In genomic region chr20:50374541-50375078, GRCh38 we compare ENCODE assay signal across 31 cellular contexts.
"Had no signal": no experiment of that assay in that cellular context is flagged by ENCODE, and none has a peak within 500 bp of the region (broad histone marks: within the 10 kb centered on the region; RNA-seq: fewer than 3 reads in every experiment).

No MANE protein-coding gene starts in this region.

- H3K36me3 ChIP-seq: SJCRH30, WERI-Rb-1 had no signal

- H3K4me3 Mint-ChIP-seq: activated CD4-positive, alpha-beta memory T cell treated with anti-CD3 and anti-CD28 coated beads, Interleukin-2, amount 10 ng/mL, durations not matched to agents 7 days and 5 days; activated CD8-positive, alpha-beta memory T cell treated with anti-CD3 and anti-CD28 coated beads, Interleukin-2, amount 10 ng/mL, durations not matched to agents 7 days and 5 days; activated naive CD4-positive, alpha-beta T cell treated with anti-CD3 and anti-CD28 coated beads, Interleukin-2, amount 10 ng/mL, durations not matched to agents 7 days and 5 days; activated naive CD8-positive, alpha-beta T cell; activated naive CD8-positive, alpha-beta T cell treated with anti-CD3 and anti-CD28 coated beads, Interleukin-2, amount 50 U/mL, for 24 hours; brain had no signal

- H3K27ac Mint-ChIP-seq: activated CD4-positive, alpha-beta memory T cell treated with anti-CD3 and anti-CD28 coated beads, Interleukin-2, amount 10 ng/mL, durations not matched to agents 7 days and 5 days; activated naive CD4-positive, alpha-beta T cell treated with anti-CD3 and anti-CD28 coated beads, Interleukin-2, amount 10 ng/mL, durations not matched to agents 7 days and 5 days; activated naive CD8-positive, alpha-beta T cell; activated naive CD8-positive, alpha-beta T cell treated with anti-CD3 and anti-CD28 coated beads, Interleukin-2, amount 50 U/mL, for 24 hours had no signal

- FAIRE-seq: bronchial epithelial cell had no signal

- DNase-seq: activated CD4-positive, alpha-beta memory T cell treated with anti-CD3 and anti-CD28 coated beads, Interleukin-2, amount 10 ng/mL, durations not matched to agents 7 days and 5 days; activated CD4-positive, alpha-beta T cell treated with anti-CD3 and anti-CD28 coated beads for 1 hour; activated CD4-positive, alpha-beta T cell treated with anti-CD3 and anti-CD28 coated beads for 48 hours; activated CD4-positive, CD25-positive, alpha-beta regulatory T cell; activated CD8-positive, alpha-beta memory T cell treated with anti-CD3 and anti-CD28 coated beads for 24 hours; activated CD8-positive, alpha-beta memory T cell treated with anti-CD3 and anti-CD28 coated beads, Interleukin-2, amount 10 ng/mL, durations not matched to agents 7 days and 5 days; activated CD8-positive, alpha-beta memory T cell treated with anti-CD3 and anti-CD28 coated beads, Interleukin-2, amount 50 U/mL, for 48 hours; activated effector memory CD4-positive, alpha-beta T cell treated with Interleukin-2 at 50 U/mL for 16 hours; activated naive CD4-positive, alpha-beta T cell treated with anti-CD3 and anti-CD28 coated beads, Interleukin-2, amount 10 ng/mL, durations not matched to agents 7 days and 5 days; activated naive CD8-positive, alpha-beta T cell treated with anti-CD3 and anti-CD28 coated beads, Interleukin-2, amount 50 U/mL, for 24 hours; activated T-cell treated with anti-CD3 and anti-CD28 coated beads, Interleukin-2, amount 50 U/mL, for 48 hours; anterior cingulate cortex; caudate nucleus; cerebellar nuclear complex; MM.1S; NCI-H1092; NCI-H1436 treated with DMSO at 0.1 percent for 48 hours; NCI-H1694 treated with DMSO at 0.1 percent for 48 hours; NCI-H2107; NCI-H2171; NCI-H510A; NCI-H526; NCI-H748 treated with DMSO at 0.1 percent for 48 hours; NK-92 treated with Interleukin-12 subunit alpha and Interleukin-12 subunit beta, amount 100 ng/mL, for 24 hours; SJCRH30; WERI-Rb-1 had no signal

- H3K36me3 Mint-ChIP-seq: activated CD8-positive, alpha-beta memory T cell treated with anti-CD3 and anti-CD28 coated beads, Interleukin-2, amount 10 ng/mL, durations not matched to agents 7 days and 5 days; activated naive CD4-positive, alpha-beta T cell treated with anti-CD3 and anti-CD28 coated beads, Interleukin-2, amount 10 ng/mL, durations not matched to agents 7 days and 5 days; activated naive CD8-positive, alpha-beta T cell; brain had no signal

- H3K4me3 ChIP-seq: PC-9, SJCRH30, SK-N-MC had no signal

- H3K27me3 ChIP-seq: SJCRH30 had no signal

- H3K4me1 Mint-ChIP-seq: activated naive CD8-positive, alpha-beta T cell treated with anti-CD3 and anti-CD28 coated beads, Interleukin-2, amount 50 U/mL, for 24 hours had no signal

- H3K9me3 Mint-ChIP-seq: activated CD4-positive, alpha-beta memory T cell treated with anti-CD3 and anti-CD28 coated beads, Interleukin-2, amount 10 ng/mL, durations not matched to agents 7 days and 5 days; activated naive CD4-positive, alpha-beta T cell treated with anti-CD3 and anti-CD28 coated beads, Interleukin-2, amount 10 ng/mL, durations not matched to agents 7 days and 5 days; activated naive CD8-positive, alpha-beta T cell treated with anti-CD3 and anti-CD28 coated beads, Interleukin-2, amount 50 U/mL, for 24 hours had no signal

- ATAC-seq: activated CD8-positive, alpha-beta memory T cell treated with anti-CD3 and anti-CD28 coated beads, Interleukin-2, amount 10 ng/mL, durations not matched to agents 7 days and 5 days had no signal

- H3K27ac ChIP-seq: PC-9, SJCRH30, SK-N-MC, WERI-Rb-1 had no signal

- H3K9me3 ChIP-seq: SJCRH30 had no signal
